Comparison of ENCODE assay signal across 8 cellular contexts in the genomic region with DNA sequence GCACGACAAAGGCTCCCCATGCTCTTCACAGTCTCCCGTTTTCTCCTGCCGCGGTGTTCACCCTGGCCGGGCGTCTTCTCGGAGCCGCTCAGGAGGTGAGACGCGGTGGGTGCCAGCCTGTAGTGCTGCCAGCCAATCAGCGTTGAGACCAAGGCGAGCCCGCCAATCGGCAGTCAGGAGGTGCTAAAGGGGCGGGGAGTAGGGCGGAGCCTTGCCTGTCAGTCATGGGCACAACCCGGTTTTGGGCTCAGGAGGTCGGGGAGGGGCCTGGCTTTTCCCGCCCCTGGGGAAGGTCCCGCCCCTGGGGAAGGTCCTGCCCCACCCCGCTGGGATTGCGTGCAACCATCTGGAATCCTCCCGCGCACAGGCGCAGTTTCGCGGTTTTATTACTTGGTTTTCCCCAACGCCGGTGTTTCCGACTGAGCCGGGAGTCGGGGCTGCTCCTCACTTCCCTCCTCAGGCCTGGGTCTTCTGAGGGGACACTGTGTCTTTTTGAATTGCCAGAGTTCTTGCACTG. TPM values are rescaled to one million over a fixed set of nuclear protein-coding genes. Genes with fewer than 3 reads are reported as not detected.
DNase-seq lines count a peak whose midpoint lies in the region; ATAC-seq and TF ChIP-seq lines count a peak whose summit lies in the region.

PRDM7 (minus strand) TSS at position 92 of the 517 bp plus-strand sequence. CDS start 1,421 bp downstream, outside the sequence.

- H3K27ac ChIP-seq in KMS-11 (peak within 1 kb of the TSS; percentile 90), RWPE2 (ENCODE audit: poor library complexity, severe bottlenecking) (no peak within 1 kb of the TSS)

- H3K27me3 ChIP-seq in KMS-11 (ENCODE audit: insufficient read depth, low read depth), result no peaks in the 10 kb centered on the region; the same call in 1 of the 2 replicates
- no peaks in the 10 kb centered on the region for H3K27me3 ChIP-seq in RWPE2 (ENCODE audit: insufficient read depth, poor library complexity, severe bottlenecking)

- peaks cover 27% of the 10 kb centered on the region for H3K4me1 ChIP-seq in KMS-11 (ENCODE audit: low read depth, poor library complexity, severe bottlenecking)
- no peaks in the 10 kb centered on the region for H3K4me1 ChIP-seq in RWPE2 (ENCODE audit: insufficient read depth, poor library complexity, severe bottlenecking)

- H3K27ac Mint-ChIP-seq in nephron progenitor cell, result no peak within 1 kb of the TSS

- peak within 1 kb of the TSS; percentile 73 for H3K9ac ChIP-seq in KMS-11

- H3K36me3 ChIP-seq in KMS-11 (ENCODE audit: insufficient read depth) (no peaks in the 10 kb centered on the region), RWPE2 (ENCODE audit: low read depth) (no peaks in the 10 kb centered on the region)

- peaks cover 83% of the 10 kb centered on the region for H3K27me3 Mint-ChIP-seq in nephron progenitor cell (ENCODE audit: low read depth, poor library complexity)

- DNase-seq in DMS153 (lab: John Stamatoyannopoulos, UW) (peak; percentile 96), RWPE2 (ENCODE audit: low spot score) (peak; percentile 98), fibroblast of villous mesenchyme (ENCODE audit: low read depth) (peak; percentile 95), nephron progenitor cell (peak; percentile 96)
- peak; percentile 99 for DNase-seq in activated effector memory CD4-positive, alpha-beta T cell treated with anti-CD3 and anti-CD28 coated beads, Interleukin-2, amount 50 U/mL, for 16 hours
- peak; percentile 93 for DNase-seq in stimulated activated naive CD4-positive, alpha-beta T cell treated with Interleukin-2 at 50 U/mL for 16 hours (lab: John Stamatoyannopoulos, UW)

- H3K4me2 ChIP-seq in KMS-11, result peak within 1 kb of the TSS; percentile 87

- H3K4me3 ChIP-seq in KMS-11 (IDR thresholded peaks at IDR 0.05; ENCODE audit: insufficient read depth, low read depth, low read length), result no peak within 1 kb of the TSS
- peak within 1 kb of the TSS; percentile 24 for H3K4me3 ChIP-seq in RWPE2 (ENCODE audit: severe bottlenecking)
- H3K4me3 ChIP-seq in fibroblast of villous mesenchyme (ENCODE audit: low read depth, low read length), result peak within 1 kb of the TSS; percentile 51

- no peaks in the 10 kb centered on the region for H4K20me1 ChIP-seq in KMS-11 (ENCODE audit: insufficient read depth)

- H3K4me3 Mint-ChIP-seq in nephron progenitor cell, result peak within 1 kb of the TSS; percentile 84

- no peak; the same call in 1 of the 2 replicates for TF ChIP-seq CTCF in KMS-11 (conservative IDR thresholded peaks at IDR 0.05; ENCODE audit: low read depth, low read length)
- no peak for TF ChIP-seq CTCF in RWPE2 (IDR thresholded peaks at IDR 0.05; ENCODE audit: poor library complexity, severe bottlenecking)
- TF ChIP-seq CTCF in fibroblast of villous mesenchyme (IDR thresholded peaks at IDR 0.05; ENCODE audit: insufficient read depth, low read depth, low read length), result no peak
- TF ChIP-seq CTCF in nephron progenitor cell (IDR thresholded peaks at IDR 0.05), result no peak

- peak within 1 kb of the TSS; percentile 90 for H2AFZ ChIP-seq in KMS-11 (ENCODE audit: low read depth)

- ATAC-seq in GM21737 (IDR thresholded peaks at IDR 0.05; ENCODE audit: unreplicated experiment) (peak; percentile 87), RWPE2 (ENCODE audit: low read depth) (peak; percentile 97)

- no peaks in the 10 kb centered on the region for H3K36me3 Mint-ChIP-seq in nephron progenitor cell (ENCODE audit: low read depth)

- no peaks in the 10 kb centered on the region for H3K9me3 ChIP-seq in RWPE2 (ENCODE audit: severe bottlenecking)

- no peaks in the 10 kb centered on the region for H3K79me2 ChIP-seq in KMS-11 (ENCODE audit: insufficient read depth, low read depth)

- peaks cover 21% of the 10 kb centered on the region for H3K4me1 Mint-ChIP-seq in nephron progenitor cell

- peaks cover 21% of the 10 kb centered on the region for H3K9me3 Mint-ChIP-seq in nephron progenitor cell

RNA-seq across cellular contexts. Expression of gene PRDM7, which starts in this region (rescaled TPM):
- total RNA-seq in fibroblast of villous mesenchyme, result not detected in 2 replicates

Comparison
In these comparisons a context has a peak if more than half of its experiments do, and no peak if none do; other contexts are left out.
1. Peak in DNase-seq and H3K4me3 ChIP-seq in fibroblast of villous mesenchyme; RNA of the gene not detected or under 1 TPM.